1 cellular context compared by ENCODE assay signal in genomic region chr3:54850484-54851003, GRCh38.
TF ChIP-seq lines count a peak whose summit lies in the region.

No MANE protein-coding gene starts in this region.

TF ChIP-seq in IMR-90, 13 proteins besides CTCF, POLR2A, EP300 and RAD21 (continued from another document):
- no peak for TF ChIP-seq SMC3 (IDR thresholded peaks at IDR 0.05; ENCODE audit: low read depth, low read length)
TF ChIP-seq in IMR-90: peak in this region for 0.
